ENCODE assay signal across 31 cellular contexts in genomic region chr14:97920201-97920600, GRCh38.
"Had no signal": no experiment of that assay in that cellular context is flagged by ENCODE, and none has a peak within 500 bp of the region (broad histone marks: within the 10 kb centered on the region; RNA-seq: fewer than 3 reads in every experiment).

No MANE protein-coding gene starts in this region.

- H3K36me3 ChIP-seq: brain microvascular endothelial cell, MG63, SJSA1, WERI-Rb-1 had no signal

- H3K27ac Mint-ChIP-seq: activated CD4-positive, alpha-beta T cell treated with anti-CD3 and anti-CD28 coated beads, Interleukin-2, amount 10 ng/mL, durations not matched to agents 24 days and 14 days; activated CD8-positive, alpha-beta T cell treated with anti-CD3 and anti-CD28 coated beads for 36 hours; activated naive CD8-positive, alpha-beta T cell treated with anti-CD3 and anti-CD28 coated beads for 36 hours; activated T-cell treated with anti-CD3 and anti-CD28 coated beads, Interleukin-2, amount 50 U/mL, for 72 hours; activated T-helper 17 cell treated with anti-CD3 and anti-CD28 coated beads, Interleukin-2, amount 50 U/mL, for 72 hours had no signal

- DNase-seq: activated CD4-positive, alpha-beta T cell treated with anti-CD3 and anti-CD28 coated beads, Interleukin-2, amount 10 ng/mL, durations not matched to agents 24 days and 14 days; activated CD4-positive, alpha-beta T cell treated with anti-CD3 and anti-CD28 coated beads, Interleukin-2, amount 50 U/mL, for 4 hours; activated CD4-positive, CD25-positive, alpha-beta regulatory T cell; activated CD8-positive, alpha-beta T cell treated with anti-CD3 and anti-CD28 coated beads for 36 hours; activated effector memory CD4-positive, alpha-beta T cell treated with anti-CD3 and anti-CD28 coated beads, Interleukin-2, amount 50 U/mL, for 16 hours; activated naive CD4-positive, alpha-beta T cell; activated naive CD4-positive, alpha-beta T cell treated with anti-CD3 and anti-CD28 coated beads, Interleukin-2, amount 50 U/mL, for 16 hours; activated naive CD8-positive, alpha-beta T cell treated with anti-CD3 and anti-CD28 coated beads for 36 hours; activated T-cell treated with anti-CD3 and anti-CD28 coated beads, Interleukin-2, amount 50 U/mL, for 1 hour; activated T-cell treated with anti-CD3 and anti-CD28 coated beads, Interleukin-2, amount 50 U/mL, for 72 hours; amniotic stem cell; aorta; brain microvascular endothelial cell; Karpas-422; MG63; NCI-H1048; NCI-H1105 treated with DMSO at 0.1 percent for 48 hours; NCI-H1436; NCI-H1694 treated with DMSO at 0.1 percent for 48 hours; NCI-H2029; NCI-H345; NCI-H524 treated with DMSO at 0.1 percent for 48 hours; SHP77 treated with DMSO at 0.1 percent for 48 hours; SK-N-SH; T-helper 1 cell; T-helper 2 cell; T-helper 9 cell; WERI-Rb-1 had no signal

- H3K27me3 ChIP-seq: brain microvascular endothelial cell, MG63, SJSA1 had no signal

- H3K4me3 ChIP-seq: MG63, SJSA1 had no signal

- ATAC-seq: activated CD8-positive, alpha-beta T cell treated with anti-CD3 and anti-CD28 coated beads for 36 hours; activated T-cell treated with anti-CD3 and anti-CD28 coated beads, Interleukin-2, amount 50 U/mL, for 72 hours; activated T-helper 17 cell treated with anti-CD3 and anti-CD28 coated beads, Interleukin-2, amount 50 U/mL, for 72 hours; Panc1 had no signal

- H3K4me3 Mint-ChIP-seq: activated CD4-positive, alpha-beta T cell treated with anti-CD3 and anti-CD28 coated beads, Interleukin-2, amount 10 ng/mL, durations not matched to agents 24 days and 14 days; activated CD8-positive, alpha-beta T cell treated with anti-CD3 and anti-CD28 coated beads for 36 hours; activated naive CD8-positive, alpha-beta T cell treated with anti-CD3 and anti-CD28 coated beads for 36 hours; activated T-cell treated with anti-CD3 and anti-CD28 coated beads, Interleukin-2, amount 50 U/mL, for 72 hours; activated T-helper 17 cell treated with anti-CD3 and anti-CD28 coated beads, Interleukin-2, amount 50 U/mL, for 72 hours had no signal
